ENCODE assay signal across 8 cellular contexts in genomic region chr2:170213281-170213625, GRCh38. TPM values are rescaled to one million over a fixed set of nuclear protein-coding genes. Genes with fewer than 3 reads are reported as not detected.
A peak's percentile ranks its signal among the peaks of the same experiment; 100 is the strongest.
DNase-seq lines count a peak whose midpoint lies in the region; ATAC-seq, FAIRE-seq and TF ChIP-seq lines count a peak whose summit lies in the region.
"Not testable (repeated sequence)": the region's sequence is repeated elsewhere in the genome, so short reads cannot be mapped to it uniquely, and the experiment has no call there.

No MANE protein-coding gene starts in this region.

- H3K18ac ChIP-seq in mesenchymal stem cell (ENCODE audit: low read depth in 1 of 2, low read length in 2 of 2) = not testable (repeated sequence)

- not testable (repeated sequence) for H2BK15ac ChIP-seq in mesenchymal stem cell (ENCODE audit: low read depth, poor library complexity, severe bottlenecking)

- H2AFZ ChIP-seq in OCI-LY3 (ENCODE audit: low read depth, low read length) (peak overlapping the region; percentile 63), GM12878 (ENCODE audit: control insufficient read depth, low read depth, low read length) (peak overlapping the region; percentile 67; the same call in 1 of the 2 replicates)
- not testable (repeated sequence) for H2AFZ ChIP-seq in mesenchymal stem cell (ENCODE audit: low read depth, low read length)

- not testable (repeated sequence) for H2AK5ac ChIP-seq in mesenchymal stem cell (ENCODE audit: low read length, severe bottlenecking)

- TF ChIP-seq CTCF in OCI-LY3 (IDR thresholded peaks at IDR 0.05; ENCODE audit: low read depth, low read length); GM12878 (IDR thresholded peaks at IDR 0.05 in 2 of 3, conservative IDR thresholded peaks at IDR 0.05 in 1 of 3; ENCODE audit: control insufficient read depth in 2 of 3, extremely low read depth in 1 of 3, insufficient read depth in 1 of 3, low read depth in 3 of 3, low read length in 3 of 3); osteocyte (IDR thresholded peaks at IDR 0.05): not testable (repeated sequence)

- CTCF ChIA-PET in GM12878 (lab: Yijun Ruan, JAX) = interaction anchor here (1.1 to 1.2 kb wide), 2 partner anchors 9 to 11 kb away, joined by 3 to 4 read pairs; no protein-coding TSS in a partner anchor

- BruUV-seq in GM12878 (replicated peaks; lab: Mats Ljungman, UMichigan) = not testable (repeated sequence)

- H3K9ac ChIP-seq in BLaER1 treated with 17β-estradiol and CSF1 and Interleukin-3, amounts not matched to agents 10 nM and 100 nM = peak overlapping the region in 4 of 11 experiments; percentile 2 to 36 (median 26); a peak in 4 of 22 replicates
- H3K9ac ChIP-seq in OCI-LY3 (ENCODE audit: low read length) = peak overlapping the region; percentile 26; the same call in 1 of the 2 replicates
- H3K9ac ChIP-seq in GM12878 (ENCODE audit: control insufficient read depth, insufficient read depth, low read length) = peak overlapping the region; percentile 5; the same call in 1 of the 2 replicates
- H3K9ac ChIP-seq in mesenchymal stem cell (ENCODE audit: low read length) = peak overlapping the region; percentile 71

- not testable (repeated sequence) for H3K27me3 ChIP-seq in BLaER1 treated with 17β-estradiol and CSF1 and Interleukin-3, amounts not matched to agents 10 nM and 100 nM; OCI-LY3 (ENCODE audit: low read depth, low read length); GM12878 (replicated peaks in 1 of 2; ENCODE audit: control insufficient read depth in 2 of 2, insufficient read depth in 2 of 2, low read length in 1 of 2); mesenchymal stem cell (ENCODE audit: control insufficient read depth in 1 of 2, insufficient read depth in 1 of 2, low read length in 2 of 2)

- TF ChIP-seq RAD21 in GM12878 (IDR thresholded peaks at IDR 0.05; ENCODE audit: insufficient read depth, low read depth, low read length) = not testable (repeated sequence)

- TF ChIP-seq EP300 in GM12878 (IDR thresholded peaks at IDR 0.05; ENCODE audit: borderline replicate concordance in 1 of 2, control insufficient read depth in 1 of 2, low read depth in 2 of 2, low read length in 2 of 2) = not testable (repeated sequence)

- 92% methylated on average over 10 of the region's 10 CpGs for WGBS in GM12878 (ENCODE audit: insufficient coverage, insufficient replicate concordance, low lambda C conversion rate, missing lambda C conversion rate)
- 12% methylated on average over 7 of the region's 10 CpGs for WGBS in mesenchymal stem cell

- peak overlapping the region in 4 of 10 experiments; percentile 1 to 41 (median 16); a peak in 7 of 20 replicates for H3K4me3 ChIP-seq in BLaER1 treated with 17β-estradiol and CSF1 and Interleukin-3, amounts not matched to agents 10 nM and 100 nM
- H3K4me3 ChIP-seq in OCI-LY3 (ENCODE audit: low read length) = peak overlapping the region; percentile 64
- peak overlapping the region; percentile 42 for H3K4me3 ChIP-seq in GM12878
- H3K4me3 ChIP-seq in mesenchymal stem cell (ENCODE audit: insufficient read depth in 1 of 2, low read depth in 1 of 2, low read length in 2 of 2) = peak overlapping the region in 1 of 2 experiments; percentile 65

- H3K14ac ChIP-seq in mesenchymal stem cell (ENCODE audit: low read length in 2 of 2) = not testable (repeated sequence)

- peak overlapping the region; percentile 4 for H3K4me3 Mint-ChIP-seq in osteocyte (ENCODE audit: unreplicated experiment)

- not testable (repeated sequence) for H2BK120ac ChIP-seq in mesenchymal stem cell (ENCODE audit: low read depth, low read length)

- not testable (repeated sequence) for H3K36me3 ChIP-seq in BLaER1 treated with 17β-estradiol and CSF1 and Interleukin-3, amounts not matched to agents 10 nM and 100 nM; OCI-LY3 (replicated peaks; ENCODE audit: low read depth, low read length); GM12878 (ENCODE audit: control insufficient read depth in 2 of 2, insufficient read depth in 2 of 2, low read length in 1 of 2); mesenchymal stem cell (ENCODE audit: control insufficient read depth in 1 of 2, insufficient read depth in 2 of 2, low read depth in 1 of 2, low read length in 2 of 2)

- SMC1A ChIA-PET in GM12878 (lab: Charles Lee; ENCODE audit: uncharacterized antibody, unreplicated experiment) = interaction anchor here (0.7 to 4.6 kb wide), 4 partner anchors 14 to 67 kb away, joined by 3 to 40 read pairs (median 20); partner anchors contain the start of gene MYO3B

- not testable (repeated sequence) for H3K9me3 ChIP-seq in BLaER1 treated with 17β-estradiol and CSF1 and Interleukin-3, amounts not matched to agents 10 nM and 100 nM (replicated peaks in 1 of 11); OCI-LY3 (ENCODE audit: insufficient read depth, low read length); GM12878 (replicated peaks; ENCODE audit: control insufficient read depth, insufficient read depth, low read length)
- H3K9me3 ChIP-seq in mesenchymal stem cell (ENCODE audit: control insufficient read depth, low read length) = peaks cover 17% of the 10 kb centered on the region

- not testable (repeated sequence) for H2BK12ac ChIP-seq in mesenchymal stem cell (ENCODE audit: low read length in 2 of 2)

- H3K9me3 Mint-ChIP-seq in osteocyte (ENCODE audit: unreplicated experiment) = not testable (repeated sequence)

- POLR2A ChIA-PET in GM12878 (lab: Charles Lee) = interaction anchor here (1.0 kb wide), 1 partner anchor 9 kb away, joined by 4 read pairs; no protein-coding TSS in a partner anchor

- H3K4me1 ChIP-seq in BLaER1 treated with 17β-estradiol and CSF1 and Interleukin-3, amounts not matched to agents 10 nM and 100 nM = peaks cover 14 to 20% (median 16%) of the 10 kb centered on the region in 10 experiments
- H3K4me1 ChIP-seq in OCI-LY3 (ENCODE audit: low read length) (peaks cover 12% of the 10 kb centered on the region), GM12878 (ENCODE audit: control insufficient read depth, insufficient read depth, low read length) (peaks cover 24% of the 10 kb centered on the region)
- not testable (repeated sequence) for H3K4me1 ChIP-seq in mesenchymal stem cell (ENCODE audit: control insufficient read depth, insufficient read depth, low read depth, low read length)

- H3K27ac ChIP-seq in BLaER1 treated with 17β-estradiol and CSF1 and Interleukin-3, amounts not matched to agents 10 nM and 100 nM = peak overlapping the region in 2 of 11 experiments; percentile 34 to 43; a peak in 4 of 22 replicates
- H3K27ac ChIP-seq in OCI-LY3 (ENCODE audit: low read length); mesenchymal stem cell (ENCODE audit: low read length, poor library complexity, severe bottlenecking): not testable (repeated sequence)
- H3K27ac ChIP-seq in GM12878 (ENCODE audit: control insufficient read depth, insufficient read depth) = peak overlapping the region; percentile 51

- H3K27ac Mint-ChIP-seq in osteocyte (ENCODE audit: unreplicated experiment) = not testable (repeated sequence)

- H3K4me1 Mint-ChIP-seq in osteocyte (ENCODE audit: unreplicated experiment) = not testable (repeated sequence)

- H3K4me2 ChIP-seq in BLaER1 treated with 17β-estradiol and CSF1 and Interleukin-3, amounts not matched to agents 10 nM and 100 nM = peak overlapping the region; percentile 62 to 84 (median 77)
- H3K4me2 ChIP-seq in OCI-LY3 (ENCODE audit: low read length) (peak overlapping the region; percentile 79), GM12878 (ENCODE audit: control insufficient read depth, insufficient read depth) (peak overlapping the region; percentile 5)
- not testable (repeated sequence) for H3K4me2 ChIP-seq in mesenchymal stem cell (ENCODE audit: low read length, poor library complexity, severe bottlenecking)

- H3K27me3 Mint-ChIP-seq in osteocyte (ENCODE audit: unreplicated experiment) = not testable (repeated sequence)

- in situ Hi-C loops in GM12878 (cut with MboI) = not testable (repeated sequence)

- intact Hi-C loops in GM12878 (cut with micrococcal nuclease; ENCODE audit: unreplicated experiment) = loop anchor here (10.0 kb wide), 1 partner anchor 118 kb away; no protein-coding TSS in a partner anchor

- not testable (repeated sequence) for H2BK5ac ChIP-seq in mesenchymal stem cell (ENCODE audit: low read depth, low read length, poor library complexity, severe bottlenecking)

- DNase-seq in GM12878 (ENCODE audit: low read depth, low spot score); mesenchymal stem cell; osteocyte (ENCODE audit: extremely low spot score, unreplicated experiment): not testable (repeated sequence)
- peak; percentile 29 to 57 for DNase-seq in erythroblast (lab: John Stamatoyannopoulos, UW)

- not testable (repeated sequence) for H4K20me1 ChIP-seq in BLaER1 treated with 17β-estradiol and CSF1 and Interleukin-3, amounts not matched to agents 10 nM and 100 nM; OCI-LY3 (ENCODE audit: insufficient read depth, low read length); GM12878 (ENCODE audit: control insufficient read depth, insufficient read depth)

- not testable (repeated sequence) for H4K8ac ChIP-seq in mesenchymal stem cell (ENCODE audit: low read length)

- not testable (repeated sequence) for H3K4ac ChIP-seq in mesenchymal stem cell (ENCODE audit: low read depth in 1 of 2, low read length in 2 of 2)

- H3K36me3 Mint-ChIP-seq in osteocyte (ENCODE audit: unreplicated experiment) = not testable (repeated sequence)

- not testable (repeated sequence) for H3K79me1 ChIP-seq in mesenchymal stem cell (replicated peaks; ENCODE audit: low read length, poor library complexity, severe bottlenecking)

- not testable (repeated sequence) for H4K91ac ChIP-seq in mesenchymal stem cell (ENCODE audit: low read length)

- FAIRE-seq in GM12878 (lab: Jason Lieb, UNC) = not testable (repeated sequence)

- RAD21 ChIA-PET in GM12878 (lab: Charles Lee; ENCODE audit: unreplicated experiment) = interaction anchor here (1.1 to 3.1 kb wide), 5 partner anchors 19 to 69 kb away, joined by 3 to 20 read pairs (median 5); no protein-coding TSS in a partner anchor

- not testable (repeated sequence) for TF ChIP-seq POLR2A in GM12878 (IDR thresholded peaks at IDR 0.05; ENCODE audit: low read depth, low read length); erythroblast (IDR thresholded peaks at IDR 0.05; ENCODE audit: low read length)

- peak; percentile 22 for ATAC-seq in GM19438 (IDR thresholded peaks at IDR 0.05; ENCODE audit: low read depth, unreplicated experiment)
- ATAC-seq in HG03460 (IDR thresholded peaks at IDR 0.05; ENCODE audit: unreplicated experiment) = peak; percentile 19
- ATAC-seq in GM12878 = peak; percentile 43

- not testable (repeated sequence) for H3K79me2 ChIP-seq in OCI-LY3 (ENCODE audit: low read length); GM12878 (ENCODE audit: control insufficient read depth, insufficient read depth, low read length)

- not testable (repeated sequence) for H3K23ac ChIP-seq in mesenchymal stem cell (ENCODE audit: low read length in 2 of 2)

RNA-seq across cellular contexts. Expression of gene MYO3B, which starts 35.3 kb away (rescaled TPM):
- total RNA-seq in GM12878 (2013; cell fraction: nucleolus; rRNA removed) = 98.1 and 104 TPM in 2 replicates
- total RNA-seq in GM12878 (2014; rRNA removed) (2.9 and 3.9 TPM in 2 replicates), GM12878 (2014; rRNA removed; fragmentation: Illumina TruSeq; extraction: Trizol) (2.8 and 2.9 TPM in 2 replicates), GM12878 (2021) (2.3 and 2.6 TPM in 2 replicates), osteocyte (not detected in 2 replicates)
- polyA plus RNA-seq in GM12878 (2011; ENCODE audit: low read depth) = 1.3 TPM
- polyA plus RNA-seq in GM12878 (2011; rRNA removed) (7.1 and 8.3 TPM in 2 replicates), GM12878 (2014; fragmentation: Illumina TruSeq; extraction: Trizol) (2.1 and 2.4 TPM in 2 replicates), GM12878 (2014; fragmentation: Nextera tagmentation; extraction: Ambion mirVana) (1 to 10 TPM; 1.1 to 1.2 TPM), GM12878 (2014; rRNA removed) (1.3 TPM in 2 replicates), GM12878 (2016; fragmentation: Nextera tagmentation; extraction: Ambion mirVana) (1 to 10 TPM; 1.6 to 2.2 TPM)
- 4.8 and 5.4 TPM in 2 replicates for polyA plus RNA-seq in GM12878 (2011; cell fraction: cytosol; rRNA removed)
- 6.1 and 6.6 TPM in 2 replicates for polyA plus RNA-seq in GM12878 (2011; cell fraction: nucleus; rRNA removed)
- polyA plus RNA-seq in GM12878 (2012) = 1.7 and 2.3 TPM in 2 replicates
- polyA minus RNA-seq in GM12878 (2011; rRNA and poly(A)+ RNA removed) = 24.1 and 26.5 TPM in 2 replicates
- polyA minus RNA-seq in GM12878 (2011; cell fraction: cytosol; rRNA and poly(A)+ RNA removed) = 2.4 and 4.1 TPM in 2 replicates
- polyA minus RNA-seq in GM12878 (2011; cell fraction: nucleus; rRNA and poly(A)+ RNA removed) = 30.9 and 46.5 TPM in 2 replicates
- 0.08 TPM for polyA plus RNA-seq in mesenchymal stem cell (2013, experiment 1 of 2)
- 0.11 TPM for polyA plus RNA-seq in mesenchymal stem cell (2013, experiment 2 of 2)
